Comparison of ENCODE assay signal across 8 cellular contexts in the genomic region with DNA sequence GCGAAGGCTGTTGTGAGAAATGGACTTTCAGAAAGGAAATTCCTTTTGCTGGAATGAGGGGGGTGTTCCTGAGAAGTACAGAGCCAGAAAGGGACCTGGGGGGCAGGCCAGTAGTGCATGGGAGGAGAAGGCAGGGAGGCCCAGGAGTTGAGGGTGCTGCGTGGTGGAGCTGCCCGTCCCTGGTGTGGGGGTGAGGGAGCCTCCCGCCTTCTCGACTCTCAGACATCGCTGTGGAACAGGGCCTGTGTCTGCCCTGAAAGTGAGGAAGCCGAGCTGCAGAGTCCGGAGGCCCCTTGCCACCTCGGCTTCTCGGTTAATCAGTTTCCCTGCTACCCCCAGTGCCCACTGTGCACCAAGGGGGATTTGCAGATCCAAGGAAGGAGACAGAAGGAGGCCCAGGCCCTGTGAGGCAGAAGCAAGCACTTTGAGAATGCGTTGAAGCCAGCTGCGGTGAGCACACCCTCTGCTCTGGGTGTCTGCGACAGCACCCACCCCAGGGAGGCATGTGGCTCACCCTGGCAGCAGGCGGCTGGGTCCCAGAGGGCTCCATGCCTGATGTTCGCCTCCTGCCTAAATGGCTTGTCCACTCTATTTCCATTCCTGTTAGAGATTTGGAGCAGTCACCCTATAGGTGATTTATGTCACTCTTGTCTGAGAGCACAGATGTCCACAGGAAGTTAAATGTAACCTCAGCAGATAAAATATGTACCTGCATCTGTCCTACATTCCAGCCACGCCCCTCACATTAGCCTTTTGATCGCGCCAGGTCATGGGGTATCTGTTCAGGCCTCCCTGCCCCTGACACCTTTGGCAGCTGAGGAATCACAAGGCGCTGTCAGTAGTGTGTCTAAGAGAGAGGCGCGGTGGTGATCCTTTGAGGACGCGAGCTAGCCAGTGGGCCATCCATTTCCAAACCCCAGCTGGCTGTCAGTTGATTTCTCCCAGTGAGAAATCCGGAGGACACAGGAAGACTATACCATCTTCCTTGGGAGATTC. TPM values are rescaled to one million over a fixed set of nuclear protein-coding genes. Genes with fewer than 3 reads are reported as not detected.
DNase-seq lines count a peak whose midpoint lies in the region; ATAC-seq and TF ChIP-seq lines count a peak whose summit lies in the region.

No MANE protein-coding gene starts in this region.

- H3K4me3 ChIP-seq in left ventricle myocardium inferior = peak overlapping the region; percentile 69
- H3K4me3 ChIP-seq in retinal pigment epithelial cell (ENCODE audit: low read length) = peak overlapping the region; percentile 74

- TF ChIP-seq CTCF in left ventricle myocardium inferior (IDR thresholded peaks at IDR 0.05; ENCODE audit: borderline replicate concordance) (no peak), retinal pigment epithelial cell (conservative IDR thresholded peaks at IDR 0.05; ENCODE audit: low read depth, low read length) (no peak)

- peak overlapping the region; percentile 51 for H3K4me3 Mint-ChIP-seq in activated T-helper 17 cell treated with anti-CD3 and anti-CD28 coated beads, Interleukin-2, amount 50 U/mL, for 72 hours

- H3K4me1 ChIP-seq in left ventricle myocardium inferior = peaks cover 93% of the 10 kb centered on the region

- H3K27ac Mint-ChIP-seq in activated T-helper 17 cell treated with anti-CD3 and anti-CD28 coated beads, Interleukin-2, amount 50 U/mL, for 72 hours = peak overlapping the region; percentile 62

- no peaks in the 10 kb centered on the region for H3K9me3 ChIP-seq in left ventricle myocardium inferior (replicated peaks)

- H3K27me3 Mint-ChIP-seq in activated T-helper 17 cell treated with anti-CD3 and anti-CD28 coated beads, Interleukin-2, amount 50 U/mL, for 72 hours = no peaks in the 10 kb centered on the region

- no peaks in the 10 kb centered on the region for H3K27me3 ChIP-seq in left ventricle myocardium inferior (ENCODE audit: low read depth)

- peak overlapping the region; percentile 96 for H3K27ac ChIP-seq in left ventricle myocardium inferior (replicated peaks)

- H3K36me3 Mint-ChIP-seq in activated T-helper 17 cell treated with anti-CD3 and anti-CD28 coated beads, Interleukin-2, amount 50 U/mL, for 72 hours (ENCODE audit: low read depth) = peaks cover 40% of the 10 kb centered on the region

- H3K36me3 ChIP-seq in left ventricle myocardium inferior = peaks cover 33% of the 10 kb centered on the region

- intact Hi-C loops in left ventricle myocardium inferior (cut with micrococcal nuclease) = no loop called here

- H3K4me1 Mint-ChIP-seq in activated T-helper 17 cell treated with anti-CD3 and anti-CD28 coated beads, Interleukin-2, amount 50 U/mL, for 72 hours = peaks cover 27% of the 10 kb centered on the region

- DNase-seq in ELR (ENCODE audit: low read depth) (peak; percentile 37), left ventricle myocardium inferior (no peak), retinal pigment epithelial cell (ENCODE audit: low read depth) (no peak), mucosa of gallbladder (ENCODE audit: low spot score) (no peak), DMS79 (lab: John Stamatoyannopoulos, UW) (no peak), COLO829 (ENCODE audit: low spot score) (no peak)

- no peaks in the 10 kb centered on the region for H3K9me3 Mint-ChIP-seq in activated T-helper 17 cell treated with anti-CD3 and anti-CD28 coated beads, Interleukin-2, amount 50 U/mL, for 72 hours

- ATAC-seq in activated T-helper 17 cell treated with anti-CD3 and anti-CD28 coated beads, Interleukin-2, amount 50 U/mL, for 72 hours (replicated peaks) = no peak
- ATAC-seq in HG02840 (IDR thresholded peaks at IDR 0.05; ENCODE audit: low FRiP score, unreplicated experiment) = no peak

RNA-seq across cellular contexts. Expression of gene PTGES2, which starts 28.3 kb away (rescaled TPM):
- total RNA-seq in activated T-helper 17 cell treated with anti-CD3 and anti-CD28 coated beads, Interleukin-2, amount 50 U/mL, for 72 hours = 10 to 100 TPM; 15.3 to 32.3 TPM
- total RNA-seq in left ventricle myocardium inferior = 141 TPM
- total RNA-seq in mucosa of gallbladder = 61.5 TPM

RNA-seq across cellular contexts. Expression of gene SLC25A25, which starts 31.2 kb away (rescaled TPM):
- total RNA-seq in activated T-helper 17 cell treated with anti-CD3 and anti-CD28 coated beads, Interleukin-2, amount 50 U/mL, for 72 hours = 10 to 100 TPM; 10.8 to 12.7 TPM
- total RNA-seq in left ventricle myocardium inferior (5.4 TPM), mucosa of gallbladder (77.7 TPM)

RNA-seq across cellular contexts. Expression of gene NAIF1, which starts 32.1 kb away (rescaled TPM):
- 10 to 100 TPM in 1 of 2 donors, 1 to 10 TPM in 1; 9.0 to 15.0 TPM for total RNA-seq in activated T-helper 17 cell treated with anti-CD3 and anti-CD28 coated beads, Interleukin-2, amount 50 U/mL, for 72 hours
- total RNA-seq in left ventricle myocardium inferior (7.9 TPM), mucosa of gallbladder (12.0 TPM)

RNA-seq across cellular contexts. Expression of gene LCN2, which starts 50.0 kb away (rescaled TPM):
- total RNA-seq in activated T-helper 17 cell treated with anti-CD3 and anti-CD28 coated beads, Interleukin-2, amount 50 U/mL, for 72 hours = not detected
- not detected for total RNA-seq in left ventricle myocardium inferior
- total RNA-seq in mucosa of gallbladder = 85.5 TPM
